In the genomic region with DNA sequence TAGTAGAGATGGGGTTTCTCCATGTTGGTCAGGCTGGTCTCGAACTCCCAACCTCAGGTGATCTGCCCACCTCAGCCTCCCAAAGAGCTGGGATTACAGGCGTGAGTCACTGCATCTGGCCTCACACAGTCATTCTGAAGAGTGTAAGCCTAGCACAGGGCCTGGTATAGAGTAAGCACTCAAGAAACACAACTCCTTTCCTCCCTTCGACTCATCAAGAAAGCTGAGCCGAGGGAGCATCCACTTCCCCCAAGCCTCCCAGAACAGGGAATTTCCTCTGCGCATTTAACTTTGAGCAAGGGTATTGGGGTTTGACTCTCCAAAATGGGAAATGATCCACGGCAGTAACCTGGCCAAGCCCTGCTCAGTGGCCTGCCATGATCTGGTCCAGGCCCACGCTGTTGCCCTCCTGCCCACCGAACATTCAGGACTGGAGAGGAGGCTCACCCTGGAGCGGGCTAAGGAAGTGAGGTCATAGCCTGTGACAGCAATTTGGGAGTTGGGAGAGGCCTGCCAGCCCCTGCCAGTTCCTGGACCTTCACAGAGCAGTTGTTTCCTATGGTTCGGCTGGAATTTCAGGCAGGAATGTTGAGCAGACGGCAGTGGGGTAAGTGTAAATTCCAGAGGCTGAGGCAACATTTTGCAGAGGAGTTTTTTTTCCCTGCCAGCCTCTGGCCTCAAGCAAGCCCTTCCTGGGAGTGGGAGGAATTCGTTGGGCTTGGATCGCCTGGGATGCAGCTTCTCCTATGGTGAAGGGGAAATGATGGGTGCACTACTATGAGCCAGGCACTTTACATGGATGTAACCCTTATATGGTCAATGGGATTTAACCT, we compare ENCODE assay signal across 9 cellular contexts. TPM values are rescaled to one million over a fixed set of nuclear protein-coding genes. Genes with fewer than 3 reads are reported as not detected.
DNase-seq lines count a peak whose midpoint lies in the region; ATAC-seq, FAIRE-seq and TF ChIP-seq lines count a peak whose summit lies in the region.
"Had no signal": no experiment of that assay in that cellular context is flagged by ENCODE, and none has a peak within 500 bp of the region (broad histone marks: within the 10 kb centered on the region; RNA-seq: fewer than 3 reads in every experiment).

No MANE protein-coding gene starts in this region.

- POLR2A ChIA-PET in HepG2 (lab: Yijun Ruan, JAX): interaction anchor here (1.1 to 12.1 kb wide), 3 partner anchors 14 to 20 kb away, joined by 3 to 248 read pairs (median 12); partner anchors contain the start of gene SMAD3
- POLR2A ChIA-PET in GM10248 (lab: Yijun Ruan, JAX): no interaction called here

- H3K9ac ChIP-seq in HepG2 (ENCODE audit: insufficient read depth, low read depth, low read length): peak overlapping the region; percentile 1; the same call in 1 of the 2 replicates

- DNase-seq in HepG2 (ENCODE audit: low spot score) (peak; percentile 84), right lobe of liver (no peak), dedifferentiated amniotic fluid mesenchymal stem cell (ENCODE audit: extremely low spot score) (peak; percentile 87), lung microvascular endothelial cell (ENCODE audit: low read depth in 2 of 2) (peak; percentile 65 to 76), GM10248 (ENCODE audit: extremely low spot score) (no peak), medulla oblongata (ENCODE audit: extremely low spot score) (no peak)
- DNase-seq: NCI-H510A treated with DMSO at 0.1 percent for 48 hours had no signal

- H3K79me2 ChIP-seq in HepG2 (ENCODE audit: insufficient read depth, low read length): no peaks in the 10 kb centered on the region

- ATAC-seq in HepG2 (peak; percentile 40), right lobe of liver (no peak), GM21367 (IDR thresholded peaks at IDR 0.05; ENCODE audit: unreplicated experiment) (no peak), GM19455 (IDR thresholded peaks at IDR 0.05; ENCODE audit: unreplicated experiment) (no peak)

- H3K36me3 ChIP-seq in HepG2 (replicated peaks in 1 of 2; ENCODE audit: control insufficient read depth in 1 of 2, insufficient read depth in 2 of 2, low read length in 2 of 2) (peaks cover 0 to 10% of the 10 kb centered on the region in 2 experiments; a peak in 2 of 5 replicates), right lobe of liver (no peaks in the 10 kb centered on the region)

- H3K27me3 ChIP-seq in HepG2 (ENCODE audit: control insufficient read depth in 1 of 2, insufficient read depth in 2 of 2, low read length in 2 of 2) (no peaks in the 10 kb centered on the region), right lobe of liver (no peaks in the 10 kb centered on the region)

- H3K4me3 ChIP-seq in HepG2 (replicated peaks in 1 of 3; ENCODE audit: insufficient read depth in 1 of 3, low read depth in 2 of 3, low read length in 3 of 3) (no peak overlapping the region), right lobe of liver (no peak overlapping the region)

- H3K4me2 ChIP-seq in HepG2 (ENCODE audit: low read depth, low read length): peak overlapping the region; percentile 21

- H2AFZ ChIP-seq in HepG2 (ENCODE audit: low read length): no peak overlapping the region

- H3K27ac ChIP-seq in HepG2 (ENCODE audit: extremely low read length, insufficient read depth, low read length) (peak overlapping the region; percentile 48), right lobe of liver (no peak overlapping the region)

- peak in 1 of 2 experiments; percentile 38; a peak in 1 of 4 replicates for TF ChIP-seq EP300 in HepG2 (IDR thresholded peaks at IDR 0.05; ENCODE audit: low read depth in 2 of 2, low read length in 2 of 2)
- peak; percentile 57; the same call in 1 of the 2 replicates for TF ChIP-seq EP300 in HepG2 (CRISPR knock-in tag; IDR thresholded peaks at IDR 0.05; ENCODE audit: borderline replicate concordance)

- intact Hi-C loops in HepG2 (cut with micrococcal nuclease; ENCODE audit: unreplicated experiment) (no loop called here), right lobe of liver (cut with DNase I) (no loop called here)

- CTCF ChIA-PET in HepG2 (lab: Yijun Ruan, JAX; ENCODE audit: low intra/inter-chr PET ratio, low total read pairs) (no interaction called here), GM10248 (lab: Yijun Ruan, JAX) (no interaction called here)

- H3K4me1 ChIP-seq in HepG2 (ENCODE audit: insufficient read depth, low read length): no peaks in the 10 kb centered on the region; the same call in none of the 2 replicates
- H3K4me1 ChIP-seq in right lobe of liver: peaks cover 0 to 49% (median 19%) of the 10 kb centered on the region in 4 donors

- TF ChIP-seq CTCF in HepG2 (CRISPR knock-in tag; IDR thresholded peaks at IDR 0.05): no peak
- TF ChIP-seq CTCF in right lobe of liver (IDR thresholded peaks at IDR 0.05): no peak
- no peak for TF ChIP-seq CTCF in GM10248 (IDR thresholded peaks at IDR 0.05; ENCODE audit: control extremely low read depth, extremely low read depth, low read depth, missing control alignments)

- in situ Hi-C loops in HepG2 (cut with HindIII; ENCODE audit: extremely low pct_ligation_motif_present, low pct_unique_long_range_greater_than_20kb): no loop called here

- BruUV-seq in HepG2 (replicated peaks; lab: Mats Ljungman, UMichigan): no TSS peak

- TF ChIP-seq POLR2A in HepG2 (IDR thresholded peaks at IDR 0.05; ENCODE audit: insufficient read depth in 1 of 2, low read depth in 2 of 2, low read length in 2 of 2): no peak
- no peak for TF ChIP-seq POLR2A in right lobe of liver (IDR thresholded peaks at IDR 0.05)

- H4K20me1 ChIP-seq in HepG2 (ENCODE audit: insufficient read depth, low read length): no peaks in the 10 kb centered on the region; the same call in 1 of the 2 replicates

- FAIRE-seq in HepG2 (lab: Jason Lieb, UNC): peak; percentile 88

- H3K9me3 ChIP-seq in HepG2 (ENCODE audit: low read length) (no peaks in the 10 kb centered on the region), right lobe of liver (no peaks in the 10 kb centered on the region)

- TF ChIP-seq RAD21 in HepG2 (CRISPR knock-in tag; IDR thresholded peaks at IDR 0.05): no peak

- WGBS in HepG2 (ENCODE audit: low lambda C conversion rate): 70% methylated on average over 10 of the region's 13 CpGs
- WGBS in right lobe of liver (ENCODE audit: insufficient coverage, low coverage, low lambda C conversion rate, missing lambda C conversion rate): 61% methylated on average over 4 of the region's 13 CpGs

TF ChIP-seq in HepG2, 621 proteins besides CTCF, POLR2A, EP300 and RAD21 (continues in another document):
- TF ChIP-seq ZBTB21 (CRISPR knock-in tag; IDR thresholded peaks at IDR 0.05) (no peak), ZNF678 (CRISPR knock-in tag; IDR thresholded peaks at IDR 0.05) (no peak), FOXK1 (CRISPR knock-in tag; IDR thresholded peaks at IDR 0.05; ENCODE audit: borderline replicate concordance, low read depth) (0 out of 2 replicates have a peak, but pooled peaks have one; percentile 27), AKAP8 (CRISPR knock-in tag; IDR thresholded peaks at IDR 0.05) (no peak), ZNF703 (CRISPR knock-in tag; IDR thresholded peaks at IDR 0.05; ENCODE audit: borderline replicate concordance) (no peak), PLSCR1 (CRISPR knock-in tag; IDR thresholded peaks at IDR 0.05; ENCODE audit: borderline replicate concordance) (no peak), ZFP36 (IDR thresholded peaks at IDR 0.05; ENCODE audit: borderline replicate concordance, low read depth, low read length, partially characterized antibody) (no peak), ZNF773 (CRISPR knock-in tag; IDR thresholded peaks at IDR 0.05; ENCODE audit: borderline replicate concordance) (no peak), STAT5B (CRISPR knock-in tag; IDR thresholded peaks at IDR 0.05) (no peak), ZNF160 (CRISPR knock-in tag; IDR thresholded peaks at IDR 0.05) (no peak)
- TF ChIP-seq, protein P1, sequence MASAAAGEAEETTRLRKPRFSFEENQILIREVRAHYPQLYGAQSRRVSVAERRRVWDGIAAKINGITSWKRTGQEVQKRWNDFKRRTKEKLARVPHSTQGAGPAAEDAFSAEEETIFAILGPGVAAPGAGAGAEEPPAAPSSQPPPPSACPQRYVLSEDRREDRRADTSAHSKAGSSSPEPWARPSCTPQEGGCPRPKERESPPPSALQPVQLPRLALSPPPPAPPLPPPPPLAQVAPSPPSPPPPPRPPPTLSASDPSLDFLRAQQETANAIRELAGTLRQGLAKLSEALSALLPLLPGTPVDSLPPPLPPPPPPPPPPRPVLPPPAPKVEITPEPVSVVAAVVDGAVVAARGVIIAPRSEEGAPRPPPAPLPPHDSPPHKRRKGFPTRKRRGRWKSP (CRISPR knock-in tag; IDR thresholded peaks at IDR 0.05): no peak

RNA-seq across cellular contexts. Expression of gene SMAD3, which starts 21.2 kb away (rescaled TPM):
- total RNA-seq in HepG2 (2016; rRNA removed; fragmentation: Illumina TruSeq; extraction: Trizol): 8.6 and 10.0 TPM in 2 replicates
- total RNA-seq in HepG2 (2016; cell fraction: cytosol; rRNA removed; fragmentation: Illumina TruSeq; extraction: Trizol; ENCODE audit: low read depth): 5.9 and 6.9 TPM in 2 replicates
- 8.6 and 9.2 TPM in 2 replicates for total RNA-seq in HepG2 (2016; cell fraction: insoluble cytoplasmic fraction; rRNA removed; fragmentation: Illumina TruSeq; extraction: Trizol)
- total RNA-seq in HepG2 (2016; cell fraction: membrane; rRNA removed; fragmentation: Illumina TruSeq; extraction: Trizol): 6.1 and 6.5 TPM in 2 replicates
- 15.6 and 16.8 TPM in 2 replicates for total RNA-seq in HepG2 (2016; cell fraction: nucleus; rRNA removed; fragmentation: Illumina TruSeq; extraction: Trizol)
- 56.3 and 59.1 TPM in 2 replicates for polyA plus RNA-seq in HepG2 (2011; rRNA removed)
- polyA plus RNA-seq in HepG2 (2011; cell fraction: cytosol; rRNA removed): 15.3 and 17.1 TPM in 2 replicates
- 92.6 and 110 TPM in 2 replicates for polyA plus RNA-seq in HepG2 (2011; cell fraction: nucleus; rRNA removed)
- polyA plus RNA-seq in HepG2 (2012): 27.7 and 30.7 TPM in 2 replicates
- polyA plus RNA-seq in HepG2 (2016; cell fraction: cytosol; fragmentation: Illumina TruSeq; extraction: Trizol; ENCODE audit: low read depth): 0.69 and 1.4 TPM in 2 replicates
- 9.8 and 12.0 TPM in 2 replicates for polyA plus RNA-seq in HepG2 (2016; cell fraction: insoluble cytoplasmic fraction; fragmentation: Illumina TruSeq; extraction: Trizol; ENCODE audit: low read depth)
- 2.7 and 3.7 TPM in 2 replicates for polyA plus RNA-seq in HepG2 (2016; cell fraction: membrane; fragmentation: Illumina TruSeq; extraction: Trizol; ENCODE audit: low read depth)
- 25.8 and 26.1 TPM in 2 replicates for polyA plus RNA-seq in HepG2 (2016; cell fraction: nucleus; fragmentation: Illumina TruSeq; extraction: Trizol; ENCODE audit: insufficient read depth, low read depth)
- 37.4 and 65.9 TPM in 2 replicates for polyA minus RNA-seq in HepG2 (2011; rRNA and poly(A)+ RNA removed; ENCODE audit: low replicate concordance)
- 17.8 and 26.2 TPM in 2 replicates for polyA minus RNA-seq in HepG2 (2011; cell fraction: cytosol; rRNA and poly(A)+ RNA removed)
- polyA minus RNA-seq in HepG2 (2011; cell fraction: nucleus; rRNA and poly(A)+ RNA removed): 43.8 and 50.1 TPM in 2 replicates
- 10 to 100 TPM in 5 of 6 experiments, 1 to 10 TPM in 1; 9.2 to 34.0 (median 14.4) TPM for total RNA-seq in right lobe of liver
- 5.4 and 12.0 TPM in 2 replicates for total RNA-seq in lung microvascular endothelial cell

Comparison
In these comparisons a context has a peak if more than half of its experiments do, and no peak if none do; other contexts are left out.
1. DNase-seq: peak in HepG2 (single experiment), dedifferentiated amniotic fluid mesenchymal stem cell (single experiment) and lung microvascular endothelial cell (2 of 2); none in right lobe of liver (0 of 3), GM10248 (single experiment) and medulla oblongata (single experiment).